In genomic region chr1:201636581-201636980, GRCh38 we compare ENCODE assay signal across 1 cellular context.
TF ChIP-seq lines count a peak whose summit lies in the region.

No MANE protein-coding gene starts in this region.

TF ChIP-seq in SK-N-SH, 30 proteins besides CTCF, POLR2A, EP300 and RAD21 (continued from another document):
- TF ChIP-seq ZBTB33 (IDR thresholded peaks at IDR 0.05; ENCODE audit: borderline replicate concordance, low read depth) (no peak), SMC3 (IDR thresholded peaks at IDR 0.05; ENCODE audit: low read depth, low read length) (no peak), FOXJ3 (CRISPR knock-in tag; IDR thresholded peaks at IDR 0.05) (no peak), EZH2phosphoT487 (IDR thresholded peaks at IDR 0.05; ENCODE audit: borderline replicate concordance, low read depth) (no peak), YY1 (IDR thresholded peaks at IDR 0.05; ENCODE audit: low read depth) (no peak), TCF12 (IDR thresholded peaks at IDR 0.05) (no peak), RCOR1 (IDR thresholded peaks at IDR 0.05; ENCODE audit: low read length) (no peak), ELF1 (IDR thresholded peaks at IDR 0.05) (no peak), GATA2 (CRISPR knock-in tag; IDR thresholded peaks at IDR 0.05) (no peak), PBX3 (IDR thresholded peaks at IDR 0.05) (no peak)
